Comparison of ENCODE assay signal across 2 cellular contexts in genomic region chr7:42235734-42236133, GRCh38.
TF ChIP-seq lines count a peak whose summit lies in the region.

No MANE protein-coding gene starts in this region.

TF ChIP-seq in SK-N-SH, 30 proteins besides CTCF, POLR2A, EP300 and RAD21 (continued from another document):
- TF ChIP-seq ZBTB33 (IDR thresholded peaks at IDR 0.05; ENCODE audit: borderline replicate concordance, low read depth) (no peak), MEF2A (IDR thresholded peaks at IDR 0.05; ENCODE audit: borderline replicate concordance, low read depth) (no peak), MAX (IDR thresholded peaks at IDR 0.05; ENCODE audit: low read depth) (no peak), USF2 (IDR thresholded peaks at IDR 0.05; ENCODE audit: borderline replicate concordance, low read depth, low read length) (no peak), TAF1 (IDR thresholded peaks at IDR 0.05; ENCODE audit: borderline replicate concordance, low read depth, low read length) (no peak), YY1 (IDR thresholded peaks at IDR 0.05; ENCODE audit: low read depth) (no peak), FOXJ3 (CRISPR knock-in tag; IDR thresholded peaks at IDR 0.05) (no peak), TCF12 (IDR thresholded peaks at IDR 0.05) (no peak), RFX5 (IDR thresholded peaks at IDR 0.05; ENCODE audit: low read length) (no peak), EZH2phosphoT487 (IDR thresholded peaks at IDR 0.05; ENCODE audit: borderline replicate concordance, low read depth) (no peak), CHD2 (IDR thresholded peaks at IDR 0.05; ENCODE audit: low read length, partially characterized antibody) (no peak), FOXM1 (IDR thresholded peaks at IDR 0.05; ENCODE audit: low read depth) (no peak)

TF ChIP-seq in SK-N-SH treated with all-trans-retinoic acid at 6 μM for 48 hours, 23 proteins besides CTCF, POLR2A, EP300 and RAD21 (continued from another document):
- TF ChIP-seq ZNF8 (CRISPR knock-in tag; IDR thresholded peaks at IDR 0.05) (no peak), ZC3H10 (CRISPR knock-in tag; IDR thresholded peaks at IDR 0.05) (no peak), GLIS3 (CRISPR knock-in tag; IDR thresholded peaks at IDR 0.05) (no peak), ZFP3 (CRISPR knock-in tag; IDR thresholded peaks at IDR 0.05) (no peak), OSR1 (CRISPR knock-in tag; IDR thresholded peaks at IDR 0.05) (no peak)
